Comparison of ENCODE assay signal across 1 cellular context in the genomic region with DNA sequence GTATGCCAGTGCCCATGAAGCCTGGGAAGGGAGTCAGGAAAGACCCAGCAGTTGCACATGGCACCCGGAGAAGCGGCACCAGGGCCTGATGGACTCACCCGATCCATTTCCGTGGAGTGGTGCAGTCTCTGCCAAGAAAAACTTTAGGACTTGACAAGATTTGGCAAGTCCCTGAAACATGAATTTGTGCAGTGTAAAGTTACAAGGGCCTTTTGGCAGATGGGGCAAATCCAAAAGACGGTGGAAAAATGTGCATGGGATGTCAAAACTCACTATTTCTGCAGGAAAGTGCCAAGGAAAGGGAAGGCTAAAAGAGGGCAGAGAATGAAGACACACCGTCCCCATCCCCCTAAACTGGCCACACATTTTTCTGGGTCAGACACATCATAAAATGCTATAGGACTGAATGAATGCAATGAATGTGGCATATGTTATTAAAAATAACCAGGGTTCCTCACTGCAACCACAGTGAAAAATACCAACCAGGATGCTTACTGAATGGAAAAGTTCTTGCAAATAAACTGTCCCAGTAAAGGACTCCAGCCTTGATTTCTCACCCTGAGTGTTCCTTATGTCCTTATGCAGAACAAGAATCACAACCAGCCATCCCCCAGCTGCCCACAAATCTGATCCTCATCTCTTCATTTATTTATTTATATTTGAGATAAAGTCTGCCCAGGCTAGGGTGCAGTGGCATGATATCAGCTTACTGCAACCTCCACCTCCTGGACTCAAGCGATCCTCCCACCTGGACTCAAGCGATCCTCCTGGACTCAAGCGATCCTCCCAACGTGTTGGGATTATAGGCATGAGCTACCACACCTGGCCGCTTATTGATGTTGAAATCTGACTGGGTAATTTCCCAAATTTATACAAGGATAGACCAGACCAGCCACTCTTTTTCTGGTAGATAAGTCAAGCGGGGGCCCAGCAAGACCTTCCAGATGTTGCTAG.
TF ChIP-seq lines count a peak whose summit lies in the region.

No MANE protein-coding gene starts in this region.

TF ChIP-seq in SK-N-SH, 30 proteins besides CTCF, POLR2A, EP300 and RAD21 (continued from another document):
- no peak for TF ChIP-seq RCOR1 (IDR thresholded peaks at IDR 0.05; ENCODE audit: low read length)
- no peak for TF ChIP-seq TEAD4 (IDR thresholded peaks at IDR 0.05; ENCODE audit: borderline replicate concordance, insufficient read depth)
- TF ChIP-seq JUND (IDR thresholded peaks at IDR 0.05) = no peak
- peak; percentile 74 for TF ChIP-seq NFIC (IDR thresholded peaks at IDR 0.05; ENCODE audit: borderline replicate concordance)
- TF ChIP-seq NRF1 (IDR thresholded peaks at IDR 0.05; ENCODE audit: low read depth, low read length) = no peak
